Comparison of ENCODE assay signal across 10 cellular contexts in genomic region chr15:56042982-56043980, GRCh38. TPM values are rescaled to one million over a fixed set of nuclear protein-coding genes. Genes with fewer than 3 reads are reported as not detected.
DNase-seq lines count a peak whose midpoint lies in the region; ATAC-seq and TF ChIP-seq lines count a peak whose summit lies in the region.
"Had no signal": no experiment of that assay in that cellular context is flagged by ENCODE, and none has a peak within 500 bp of the region (broad histone marks: within the 10 kb centered on the region; RNA-seq: fewer than 3 reads in every experiment).

No MANE protein-coding gene starts in this region.

- peaks cover 14% of the 10 kb centered on the region for H3K9me3 Mint-ChIP-seq in Calu3 (ENCODE audit: low read depth, unreplicated experiment)
- H3K9me3 Mint-ChIP-seq in activated T-helper 17 cell treated with anti-CD3 and anti-CD28 coated beads, Interleukin-2, amount 50 U/mL, for 72 hours, result peaks cover 4% of the 10 kb centered on the region
- H3K9me3 Mint-ChIP-seq in naive thymus-derived CD4-positive, alpha-beta T cell, result peaks cover 0 to 22% (median 2%) of the 10 kb centered on the region in 11 donors

- POLR2A ChIA-PET in naive thymus-derived CD4-positive, alpha-beta T cell (lab: Charles Lee), result interaction anchor here (0.5 to 1.0 kb wide), 2 partner anchors 41 to 104 kb away, joined by 3 to 8 read pairs; no protein-coding TSS in a partner anchor

- peaks cover 78% of the 10 kb centered on the region for H3K4me1 Mint-ChIP-seq in Calu3 (ENCODE audit: low read depth, unreplicated experiment)
- peaks cover 38% of the 10 kb centered on the region for H3K4me1 Mint-ChIP-seq in activated T-helper 17 cell treated with anti-CD3 and anti-CD28 coated beads, Interleukin-2, amount 50 U/mL, for 72 hours
- peaks cover 8 to 53% (median 37%) of the 10 kb centered on the region in 7 donors for H3K4me1 Mint-ChIP-seq in naive thymus-derived CD4-positive, alpha-beta T cell

- H3K27ac ChIP-seq in naive thymus-derived CD4-positive, alpha-beta T cell (ENCODE audit: low read depth, low read length), result peak overlapping the region; percentile 64
- no peak overlapping the region for H3K27ac ChIP-seq in dorsolateral prefrontal cortex
- H3K27ac ChIP-seq: neutrophil had no signal

- no peak for DNase-seq in Calu3
- peak; percentile 34 for DNase-seq in MV-4-11 (lab: John Stamatoyannopoulos, UW)
- peak in 8 of 9 donors; percentile 50 to 92 (median 88) for DNase-seq in naive thymus-derived CD4-positive, alpha-beta T cell
- no peak for DNase-seq in dorsolateral prefrontal cortex
- DNase-seq in NCI-H1694 (lab: John Stamatoyannopoulos, UW), result no peak
- DNase-seq: amniotic stem cell had no signal

- BruUV-seq in Calu3 (replicated peaks; lab: Mats Ljungman, UMichigan), result no TSS peak

- no peaks in the 10 kb centered on the region for H3K36me3 ChIP-seq in naive thymus-derived CD4-positive, alpha-beta T cell (ENCODE audit: control insufficient read depth in 2 of 3, insufficient read depth in 3 of 3, low read length in 3 of 3)
- H3K36me3 ChIP-seq: neutrophil had no signal

- CTCF ChIA-PET in Calu3 (lab: Charles Lee), result interaction anchor here (0.6 to 1.4 kb wide), 7 partner anchors 10 to 547 kb away, joined by 3 to 5 read pairs (median 3); no protein-coding TSS in a partner anchor
- CTCF ChIA-PET in naive thymus-derived CD4-positive, alpha-beta T cell (lab: Charles Lee), result interaction anchor here (1.1 kb wide), 1 partner anchor 10 kb away, joined by 3 read pairs; no protein-coding TSS in a partner anchor

- no peak for TF ChIP-seq CTCF in Calu3 (IDR thresholded peaks at IDR 0.05; ENCODE audit: unreplicated experiment)
- TF ChIP-seq CTCF in dorsolateral prefrontal cortex (IDR thresholded peaks at IDR 0.05 in 54 of 56, conservative IDR thresholded peaks at IDR 0.05 in 2 of 56; ENCODE audit: low read depth in 1 of 56, partially characterized antibody in 56 of 56), result no peak

- H3K4me3 Mint-ChIP-seq in Calu3 (ENCODE audit: low read depth, unreplicated experiment), result peak overlapping the region; percentile 47
- peak overlapping the region; percentile 72 for H3K4me3 Mint-ChIP-seq in activated T-helper 17 cell treated with anti-CD3 and anti-CD28 coated beads, Interleukin-2, amount 50 U/mL, for 72 hours
- peak overlapping the region; percentile 54 to 77 (median 67) for H3K4me3 Mint-ChIP-seq in naive thymus-derived CD4-positive, alpha-beta T cell

- H3K4me3 ChIP-seq in naive thymus-derived CD4-positive, alpha-beta T cell (ENCODE audit: low read length), result peak overlapping the region; percentile 37
- H3K4me3 ChIP-seq in dorsolateral prefrontal cortex, result no peak overlapping the region

- H3K9me3 ChIP-seq in naive thymus-derived CD4-positive, alpha-beta T cell (ENCODE audit: control insufficient read depth in 2 of 3, low read length in 3 of 3), result no peaks in the 10 kb centered on the region
- H3K9me3 ChIP-seq: neutrophil had no signal

- peak; percentile 77 for ATAC-seq in activated T-helper 17 cell treated with anti-CD3 and anti-CD28 coated beads, Interleukin-2, amount 50 U/mL, for 72 hours (replicated peaks)
- peak; percentile 89 for ATAC-seq in naive thymus-derived CD4-positive, alpha-beta T cell
- ATAC-seq in GM21381 (IDR thresholded peaks at IDR 0.05; ENCODE audit: unreplicated experiment) (no peak), HG02588 (IDR thresholded peaks at IDR 0.05; ENCODE audit: unreplicated experiment) (no peak)

- H3K4me1 ChIP-seq in naive thymus-derived CD4-positive, alpha-beta T cell (ENCODE audit: control insufficient read depth in 2 of 2, insufficient read depth in 2 of 2, low read length in 2 of 2), result peaks cover 20 to 24% of the 10 kb centered on the region in 2 donors

- peak overlapping the region; percentile 98 for H3K27ac Mint-ChIP-seq in Calu3 (ENCODE audit: unreplicated experiment)
- peak overlapping the region; percentile 88 for H3K27ac Mint-ChIP-seq in activated T-helper 17 cell treated with anti-CD3 and anti-CD28 coated beads, Interleukin-2, amount 50 U/mL, for 72 hours
- H3K27ac Mint-ChIP-seq in naive thymus-derived CD4-positive, alpha-beta T cell, result peak overlapping the region; percentile 83 to 96 (median 89)

- intact Hi-C loops in Calu3 (cut with micrococcal nuclease; ENCODE audit: unreplicated experiment) (loop anchor here (2.0 to 5.0 kb wide), 2 partner anchors 126 to 200 kb away; partner anchors contain the start of gene RFX7), dorsolateral prefrontal cortex (cut with DNase I) (no loop called here)
- intact Hi-C loops in naive thymus-derived CD4-positive, alpha-beta T cell (cut with micrococcal nuclease), result loop anchor here (1.0 to 5.0 kb wide), 5 partner anchors 9 to 635 kb away; partner anchors contain the start of genes NEDD4 (in 2 of the 2), CCPG1 (in 1 of the 2), PIERCE2 (in 1 of the 2) and RFX7 (in 1 of the 2)

- H3K27me3 Mint-ChIP-seq in Calu3 (ENCODE audit: unreplicated experiment), result no peaks in the 10 kb centered on the region
- H3K27me3 Mint-ChIP-seq in activated T-helper 17 cell treated with anti-CD3 and anti-CD28 coated beads, Interleukin-2, amount 50 U/mL, for 72 hours, result no peaks in the 10 kb centered on the region
- H3K27me3 Mint-ChIP-seq in naive thymus-derived CD4-positive, alpha-beta T cell, result peaks cover 0 to 3% (median 0%) of the 10 kb centered on the region in 5 donors

- H3K36me3 Mint-ChIP-seq in Calu3 (ENCODE audit: insufficient read depth, unreplicated experiment), result peaks cover 36% of the 10 kb centered on the region
- H3K36me3 Mint-ChIP-seq in activated T-helper 17 cell treated with anti-CD3 and anti-CD28 coated beads, Interleukin-2, amount 50 U/mL, for 72 hours (ENCODE audit: low read depth), result peaks cover 8% of the 10 kb centered on the region
- peaks cover 0 to 12% (median 0%) of the 10 kb centered on the region in 5 donors for H3K36me3 Mint-ChIP-seq in naive thymus-derived CD4-positive, alpha-beta T cell

- no peaks in the 10 kb centered on the region for H3K27me3 ChIP-seq in naive thymus-derived CD4-positive, alpha-beta T cell (ENCODE audit: control insufficient read depth in 2 of 2, insufficient read depth in 2 of 2, low read length in 2 of 2)
- H3K27me3 ChIP-seq in dorsolateral prefrontal cortex, result peaks cover 0 to 3% (median 0%) of the 10 kb centered on the region in 45 donors
- H3K27me3 ChIP-seq: neutrophil had no signal

RNA-seq across cellular contexts. Expression of gene NEDD4, which starts 49.9 kb away (rescaled TPM):
- total RNA-seq in Calu3 (2022) (48.0 and 56.8 TPM in 2 replicates), dorsolateral prefrontal cortex (10 to 100 TPM in 9 of 120 experiments, 1 to 10 TPM in 111; 2.3 to 13.2 (median 6.5) TPM)
- 10 to 100 TPM; 10.2 to 18.4 TPM for total RNA-seq in activated T-helper 17 cell treated with anti-CD3 and anti-CD28 coated beads, Interleukin-2, amount 50 U/mL, for 72 hours
- total RNA-seq in naive thymus-derived CD4-positive, alpha-beta T cell, result 10 to 100 TPM in 1 of 5 experiments, 1 to 10 TPM in 4; 3.3 to 15.1 (median 5.4) TPM
- 1 to 10 TPM; 1.1 to 3.4 TPM for polyA plus RNA-seq in naive thymus-derived CD4-positive, alpha-beta T cell

Comparison
In these comparisons a context has a peak if more than half of its experiments do, and no peak if none do; other contexts are left out.
1. DNase-seq: peak in MV-4-11 (single experiment) and naive thymus-derived CD4-positive, alpha-beta T cell (8 of 9); none in Calu3 (single experiment), dorsolateral prefrontal cortex (0 of 10) and NCI-H1694 (single experiment).
2. ATAC-seq: peak in activated T-helper 17 cell treated with anti-CD3 and anti-CD28 coated beads, Interleukin-2, amount 50 U/mL, for 72 hours (single experiment) and naive thymus-derived CD4-positive, alpha-beta T cell (single experiment); none in GM21381 (single experiment) and HG02588 (single experiment).
3. intact Hi-C loops: an anchor here in Calu3 (2.0 to 5.0 kb wide) and naive thymus-derived CD4-positive, alpha-beta T cell (1.0 to 5.0 kb wide); none called in dorsolateral prefrontal cortex.
4. Peak in every context shown above with its lines, with median percentiles within 50 percentile points of each other: H3K27ac Mint-ChIP-seq and H3K4me3 Mint-ChIP-seq.